Comparison of ENCODE assay signal across 22 cellular contexts in genomic region chr7:39892361-39892760, GRCh38.
"Had no signal": no experiment of that assay in that cellular context is flagged by ENCODE, and none has a peak within 500 bp of the region (broad histone marks: within the 10 kb centered on the region; RNA-seq: fewer than 3 reads in every experiment).

No MANE protein-coding gene starts in this region.

- H3K9me3 ChIP-seq: heart left ventricle, ovary, prostate gland, right lobe of liver, suprapubic skin, thyroid gland, upper lobe of right lung, vagina had no signal

- H2AFZ ChIP-seq: neural progenitor cell had no signal

- H3K4me1 ChIP-seq: neural progenitor cell, prostate gland, right lobe of liver, thyroid gland, upper lobe of right lung, vagina had no signal

- H3K4me3 ChIP-seq: dorsolateral prefrontal cortex, heart left ventricle, neural progenitor cell, ovary, prostate gland, right lobe of liver, suprapubic skin, thyroid gland, upper lobe of right lung, vagina had no signal

- ATAC-seq: heart left ventricle; left lobe of liver; natural killer cell treated with Interleukin-12 subunit alpha and Interleukin-12 subunit beta and Interleukin-15 and Interleukin-18, amount 100 ng/mL, for 72 hours; right lobe of liver; stimulated activated effector memory CD8-positive, alpha-beta T cell treated with anti-CD3 and anti-CD28 coated beads, Interleukin-12 subunit alpha, Interleukin-12 subunit beta, amount 100 ng/mL, for 72 hours; stimulated activated naive CD8-positive, alpha-beta T cell treated with anti-CD3 and anti-CD28 coated beads, Interleukin-15, Interleukin-2, amounts not matched to agents 100 U/mL and 50 U/mL, for 24 hours; upper lobe of right lung had no signal

- H3K4me3 Mint-ChIP-seq: natural killer cell treated with Interleukin-12 subunit alpha and Interleukin-12 subunit beta and Interleukin-15 and Interleukin-18, amount 100 ng/mL, for 72 hours; neural progenitor cell; stimulated activated effector memory CD8-positive, alpha-beta T cell treated with anti-CD3 and anti-CD28 coated beads, Interleukin-12 subunit alpha, Interleukin-12 subunit beta, amount 100 ng/mL, for 72 hours had no signal

- H3K27me3 ChIP-seq: neural progenitor cell, ovary, right lobe of liver, suprapubic skin, thyroid gland, upper lobe of right lung, vagina had no signal

- H3K27ac Mint-ChIP-seq: natural killer cell treated with Interleukin-12 subunit alpha and Interleukin-12 subunit beta and Interleukin-15 and Interleukin-18, amount 100 ng/mL, for 72 hours; neural progenitor cell; stimulated activated effector memory CD8-positive, alpha-beta T cell treated with anti-CD3 and anti-CD28 coated beads, Interleukin-12 subunit alpha, Interleukin-12 subunit beta, amount 100 ng/mL, for 72 hours had no signal

- H3K9me3 Mint-ChIP-seq: natural killer cell treated with Interleukin-12 subunit alpha and Interleukin-12 subunit beta and Interleukin-15 and Interleukin-18, amount 100 ng/mL, for 72 hours; neural progenitor cell; stimulated activated effector memory CD8-positive, alpha-beta T cell treated with anti-CD3 and anti-CD28 coated beads, Interleukin-12 subunit alpha, Interleukin-12 subunit beta, amount 100 ng/mL, for 72 hours had no signal

- H3K36me3 Mint-ChIP-seq: natural killer cell treated with Interleukin-12 subunit alpha and Interleukin-12 subunit beta and Interleukin-15 and Interleukin-18, amount 100 ng/mL, for 72 hours; neural progenitor cell; stimulated activated effector memory CD8-positive, alpha-beta T cell treated with anti-CD3 and anti-CD28 coated beads, Interleukin-12 subunit alpha, Interleukin-12 subunit beta, amount 100 ng/mL, for 72 hours had no signal

- H3K36me3 ChIP-seq: heart left ventricle, neural progenitor cell, ovary, prostate gland, right lobe of liver, suprapubic skin, thyroid gland, upper lobe of right lung, vagina had no signal

- H3K4me2 ChIP-seq: neural progenitor cell had no signal

- DNase-seq: cortex of kidney; dorsolateral prefrontal cortex; effector CD8-positive, alpha-beta T cell; heart left ventricle; hypothalamus; kidney glomerular epithelial cell; nucleus accumbens; ovary; retina; right lobe of liver; stimulated activated CD4-positive, alpha-beta T cell treated with anti-CD3 and anti-CD28 coated beads, Interleukin-4, amount 100 ng/mL, for 1 hour; stimulated activated CD8-positive, alpha-beta memory T cell treated with anti-CD3 and anti-CD28 coated beads, Interleukin-4, amount 100 ng/mL, for 48 hours; stimulated activated naive CD8-positive, alpha-beta T cell treated with anti-CD3 and anti-CD28 coated beads, Interleukin-15, Interleukin-2, amounts not matched to agents 100 U/mL and 50 U/mL, for 24 hours; thyroid gland; upper lobe of right lung had no signal

- H3K27ac ChIP-seq: dorsolateral prefrontal cortex, heart left ventricle, neural progenitor cell, ovary, prostate gland, right lobe of liver, suprapubic skin, thyroid gland, upper lobe of right lung, vagina had no signal

- H3K4me1 Mint-ChIP-seq: neural progenitor cell; stimulated activated effector memory CD8-positive, alpha-beta T cell treated with anti-CD3 and anti-CD28 coated beads, Interleukin-12 subunit alpha, Interleukin-12 subunit beta, amount 100 ng/mL, for 72 hours had no signal

- H3K9ac ChIP-seq: neural progenitor cell had no signal
